ENCODE assay signal across 25 cellular contexts in the genomic region with DNA sequence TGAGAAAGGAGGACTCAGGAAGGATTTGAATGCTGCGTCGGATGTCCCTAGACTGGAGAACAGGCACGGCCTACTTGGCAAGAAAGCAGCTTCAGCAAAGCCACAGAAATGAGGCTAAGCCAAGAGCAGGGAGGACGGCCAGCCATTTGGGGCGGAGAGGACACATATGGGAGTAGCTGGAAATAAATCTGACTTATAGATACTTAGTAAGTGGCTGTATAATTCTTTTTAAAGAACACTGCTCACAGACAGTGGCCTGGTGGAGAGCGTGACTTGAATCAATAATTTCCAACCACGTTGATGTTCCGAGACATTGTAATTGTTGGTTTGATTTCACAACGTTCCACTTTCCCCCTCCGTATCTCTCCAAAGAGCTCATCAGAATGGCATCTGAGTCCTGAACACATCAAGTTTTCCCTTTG.
DNase-seq lines count a peak whose midpoint lies in the region; ATAC-seq and TF ChIP-seq lines count a peak whose summit lies in the region.
"Had no signal": no experiment of that assay in that cellular context is flagged by ENCODE, and none has a peak within 500 bp of the region (broad histone marks: within the 10 kb centered on the region; RNA-seq: fewer than 3 reads in every experiment).

No MANE protein-coding gene starts in this region.

- TF ChIP-seq CTCF in fibroblast of pulmonary artery (IDR thresholded peaks at IDR 0.05; ENCODE audit: low read length, missing control alignments) (no peak), nephron (IDR thresholded peaks at IDR 0.05; ENCODE audit: unreplicated experiment in 3 of 3) (no peak), GM10266 (IDR thresholded peaks at IDR 0.05; ENCODE audit: control insufficient read depth, insufficient read depth, low read depth, missing control alignments) (no peak)

- H3K4me2 ChIP-seq in GM23248 (ENCODE audit: unreplicated experiment), result peak overlapping the region; percentile 52
- H3K4me2 ChIP-seq: A549 had no signal

- no peaks in the 10 kb centered on the region for H3K9me2 ChIP-seq in GM23248 (ENCODE audit: insufficient read depth)

- H3K9me3 Mint-ChIP-seq in nephron, result no peaks in the 10 kb centered on the region
- H3K9me3 Mint-ChIP-seq: activated naive CD8-positive, alpha-beta T cell treated with anti-CD3 and anti-CD28 coated beads for 36 hours; activated T-helper 17 cell treated with anti-CD3 and anti-CD28 coated beads, Interleukin-2, amount 50 U/mL, for 72 hours; HFFc6 had no signal

- in situ Hi-C loops in GM23248 (cut with MboI), result no loop called here

- peak overlapping the region; percentile 49; the same call in 1 of the 2 replicates for H3K9ac ChIP-seq in GM23248

- H3K27ac ChIP-seq in ACC112 (ENCODE audit: low read depth, low read length), result peak overlapping the region; percentile 23; the same call in 1 of the 2 replicates
- H3K27ac ChIP-seq in GM23248, result peak overlapping the region; percentile 72
- H3K27ac ChIP-seq: A549, colonic mucosa, esophagus muscularis mucosa, psoas muscle, RWPE1, stomach, upper lobe of left lung, VCaP had no signal

- WGBS in GM23248 (ENCODE audit: low coverage in 1 of 2, low lambda C conversion rate in 2 of 2, missing lambda C conversion rate in 2 of 2), 2 experiments, result 3 to 7% methylated on average over 10 of the region's 10 CpGs

- H3K4me1 Mint-ChIP-seq in nephron, result peaks cover 27% of the 10 kb centered on the region
- H3K4me1 Mint-ChIP-seq: activated naive CD8-positive, alpha-beta T cell treated with anti-CD3 and anti-CD28 coated beads for 36 hours; activated T-helper 17 cell treated with anti-CD3 and anti-CD28 coated beads, Interleukin-2, amount 50 U/mL, for 72 hours had no signal

- no peaks in the 10 kb centered on the region for H4K20me1 ChIP-seq in GM23248 (ENCODE audit: insufficient read depth)

- DNase-seq in GM23248 (peak; percentile 85), fibroblast of pulmonary artery (ENCODE audit: low read depth) (peak; percentile 75), GM10266 (ENCODE audit: extremely low spot score) (no peak)
- no peak for DNase-seq in effector CD4-positive, alpha-beta T cell
- DNase-seq in central memory CD4-positive, alpha-beta T cell, result no peak
- DNase-seq in stimulated activated naive CD8-positive, alpha-beta T cell treated with anti-CD3 and anti-CD28 coated beads, Interleukin-15, Interleukin-2, amounts not matched to agents 100 U/mL and 50 U/mL, for 24 hours, result no peak
- DNase-seq: activated CD8-positive, alpha-beta memory T cell treated with anti-CD3 and anti-CD28 coated beads, Interleukin-2, amount 50 U/mL, for 4 hours; activated naive CD8-positive, alpha-beta T cell treated with anti-CD3 and anti-CD28 coated beads for 36 hours; colonic mucosa; heart right ventricle; HFFc6; NCI-H1694; NCI-H526; stimulated activated CD4-positive, alpha-beta T cell treated with anti-CD3 and anti-CD28 coated beads, Interleukin-4, amount 100 ng/mL, for 4 hours; stomach; upper lobe of left lung had no signal

- no peaks in the 10 kb centered on the region for H3K79me2 ChIP-seq in ACC112 (ENCODE audit: control insufficient read depth, insufficient read depth, low read length, unreplicated experiment)
- H3K79me2 ChIP-seq in GM23248 (ENCODE audit: insufficient read depth), result no peaks in the 10 kb centered on the region

- no peak for ATAC-seq in stimulated activated naive CD8-positive, alpha-beta T cell treated with anti-CD3 and anti-CD28 coated beads, Interleukin-15, Interleukin-2, amounts not matched to agents 100 U/mL and 50 U/mL, for 24 hours
- ATAC-seq: A549; activated T-helper 17 cell treated with anti-CD3 and anti-CD28 coated beads, Interleukin-2, amount 50 U/mL, for 72 hours; SK-N-SH treated with all-trans-retinoic acid at 6 μM for 48 hours had no signal

- no peaks in the 10 kb centered on the region for H3K36me3 Mint-ChIP-seq in nephron (ENCODE audit: low read depth)
- H3K36me3 Mint-ChIP-seq: activated naive CD8-positive, alpha-beta T cell treated with anti-CD3 and anti-CD28 coated beads for 36 hours had no signal

- peaks cover 15% of the 10 kb centered on the region; the same call in 1 of the 2 replicates for H3F3A ChIP-seq in GM23248 (ENCODE audit: insufficient read depth)

- H3K27me3 Mint-ChIP-seq in nephron (ENCODE audit: low read depth), result no peaks in the 10 kb centered on the region

- H3K36me3 ChIP-seq in ACC112 (ENCODE audit: insufficient read depth, low read length) (no peaks in the 10 kb centered on the region), GM23248 (ENCODE audit: low read depth) (no peaks in the 10 kb centered on the region)
- H3K36me3 ChIP-seq: colonic mucosa, esophagus muscularis mucosa, heart right ventricle, stomach, upper lobe of left lung had no signal

- peak overlapping the region in 2 of 3 experiments; percentile 52 to 76 for H3K27ac Mint-ChIP-seq in nephron
- H3K27ac Mint-ChIP-seq: activated naive CD8-positive, alpha-beta T cell treated with anti-CD3 and anti-CD28 coated beads for 36 hours; activated T-helper 17 cell treated with anti-CD3 and anti-CD28 coated beads, Interleukin-2, amount 50 U/mL, for 72 hours; HFFc6 had no signal

- H3K4me3 ChIP-seq in ACC112 (ENCODE audit: low read depth, low read length) (no peak overlapping the region), GM23248 (peak overlapping the region; percentile 3; the same call in 1 of the 2 replicates), fibroblast of pulmonary artery (replicated peaks; ENCODE audit: low read depth, low read length) (no peak overlapping the region)
- H3K4me3 ChIP-seq: A549, colonic mucosa, esophagus muscularis mucosa, heart right ventricle, psoas muscle, stomach, upper lobe of left lung had no signal

- H2AFZ ChIP-seq in ACC112 (ENCODE audit: low read length, unreplicated experiment), result no peak overlapping the region
- H2AFZ ChIP-seq in GM23248, result peak overlapping the region; percentile 75

- no peaks in the 10 kb centered on the region for H3K9me3 ChIP-seq in GM23248 (ENCODE audit: low read depth)
- H3K9me3 ChIP-seq: A549, colonic mucosa, esophagus muscularis mucosa, heart right ventricle, psoas muscle, stomach, upper lobe of left lung had no signal

- H3K4me3 Mint-ChIP-seq in nephron, result no peak overlapping the region
- H3K4me3 Mint-ChIP-seq: activated naive CD8-positive, alpha-beta T cell treated with anti-CD3 and anti-CD28 coated beads for 36 hours; activated T-helper 17 cell treated with anti-CD3 and anti-CD28 coated beads, Interleukin-2, amount 50 U/mL, for 72 hours; HFFc6 had no signal

- H3K4me1 ChIP-seq in ACC112 (ENCODE audit: control insufficient read depth, insufficient read depth, low read length, unreplicated experiment) (no peaks in the 10 kb centered on the region), GM23248 (ENCODE audit: insufficient read depth) (peaks cover 17% of the 10 kb centered on the region)
- H3K4me1 ChIP-seq: A549, colonic mucosa, esophagus muscularis mucosa, heart right ventricle, psoas muscle, stomach, upper lobe of left lung had no signal

- no peaks in the 10 kb centered on the region for H3K27me3 ChIP-seq in ACC112 (ENCODE audit: insufficient read depth, low read length)
- H3K27me3 ChIP-seq in GM23248 (replicated peaks; ENCODE audit: insufficient read depth), result no peaks in the 10 kb centered on the region
- H3K27me3 ChIP-seq: colonic mucosa, esophagus muscularis mucosa, heart right ventricle, stomach, upper lobe of left lung had no signal

Comparison
In these comparisons a context has a peak if more than half of its experiments do, and no peak if none do; other contexts are left out.
1. DNase-seq: peak in GM23248 (single experiment) and fibroblast of pulmonary artery (single experiment); none in effector CD4-positive, alpha-beta T cell (single experiment), central memory CD4-positive, alpha-beta T cell (single experiment), stimulated activated naive CD8-positive, alpha-beta T cell treated with anti-CD3 and anti-CD28 coated beads, Interleukin-15, Interleukin-2, amounts not matched to agents 100 U/mL and 50 U/mL, for 24 hours (single experiment) and GM10266 (single experiment).